In the genomic region with DNA sequence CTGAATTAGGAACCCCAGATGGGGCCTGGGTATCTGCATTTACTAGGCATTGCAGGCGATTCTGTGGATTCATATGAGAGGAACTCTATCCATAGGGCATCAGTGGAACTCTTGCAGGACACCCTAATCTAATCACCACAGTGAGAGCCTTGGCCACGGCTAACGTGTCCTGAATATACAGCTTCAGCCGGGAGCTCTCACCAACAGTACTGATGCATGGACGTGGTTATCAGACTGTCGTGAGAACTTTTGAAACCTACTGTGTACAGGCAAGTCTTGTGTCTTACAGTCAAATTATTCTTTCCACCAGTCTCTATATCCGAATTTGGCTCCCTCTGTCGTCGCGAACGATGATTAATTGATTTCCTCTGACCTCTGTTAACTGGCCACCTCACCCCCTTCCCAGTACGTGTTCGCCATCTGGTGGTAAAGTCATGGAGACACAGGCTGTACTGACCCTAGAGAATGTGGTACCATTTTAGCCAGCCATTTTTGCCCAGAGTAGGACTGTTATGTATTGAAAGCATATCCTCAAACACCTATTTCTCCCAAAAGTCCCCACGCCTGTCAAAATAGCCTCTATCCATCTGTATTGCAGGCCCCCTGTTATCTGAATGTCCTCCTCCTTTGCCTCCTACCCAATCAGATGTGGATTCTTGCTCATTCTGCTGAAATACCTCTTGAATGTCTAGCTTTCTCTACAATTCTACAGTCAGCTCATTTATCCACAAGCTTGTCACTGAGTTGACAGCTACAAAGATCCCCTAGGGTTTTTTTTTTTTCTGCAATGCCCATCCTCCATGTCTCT, we compare ENCODE assay signal across 8 cellular contexts. TPM values are rescaled to one million over a fixed set of nuclear protein-coding genes. Genes with fewer than 3 reads are reported as not detected.
DNase-seq lines count a peak whose midpoint lies in the region; ATAC-seq, FAIRE-seq and TF ChIP-seq lines count a peak whose summit lies in the region.

No MANE protein-coding gene starts in this region.

- intact Hi-C loops in mucosa of descending colon (cut with DNase I, micrococcal nuclease) (loop anchor here (2.0 to 5.0 kb wide), 3 partner anchors 99 to 219 kb away; no protein-coding TSS in a partner anchor), aorta (cut with DNase I) (loop anchor here (1.0 to 5.0 kb wide), 4 partner anchors 100 to 219 kb away; no protein-coding TSS in a partner anchor)

- H3K4me1 ChIP-seq in mucosa of descending colon (ENCODE audit: low read depth) = no peaks in the 10 kb centered on the region
- no peaks in the 10 kb centered on the region for H3K4me1 ChIP-seq in aorta (ENCODE audit: control insufficient read depth in 1 of 2, insufficient read depth in 2 of 2, low read length in 2 of 2)

- DNase-seq in GM06990 (ENCODE audit: extremely low read depth, insufficient read length) (no peak), HEK293T (ENCODE audit: extremely low spot score) (peak; percentile 63), NAMALWA (ENCODE audit: low spot score) (peak; percentile 78), SW 1271 (lab: John Stamatoyannopoulos, UW) (peak; percentile 26 to 65), epithelial cell of proximal tubule (ENCODE audit: low read depth) (no peak), mucosa of descending colon (peak in 1 of 3 donors; percentile 62), aorta (peak in 1 of 2 donors; percentile 69)

- 10 to 12% methylated on average over 14 of the region's 14 CpGs for WGBS in aorta, 2 donors

- POLR2A ChIA-PET in HEK293T (lab: Yijun Ruan, JAX) = no interaction called here

- H3K27ac ChIP-seq in aorta (ENCODE audit: low read depth in 1 of 2, low read length in 2 of 2) = no peak overlapping the region

- no peak overlapping the region for H3K4me3 ChIP-seq in GM06990 (replicated peaks; ENCODE audit: low read depth, low read length)
- H3K4me3 ChIP-seq in epithelial cell of proximal tubule (ENCODE audit: low read depth, low read length) = no peak overlapping the region
- no peak overlapping the region for H3K4me3 ChIP-seq in mucosa of descending colon
- H3K4me3 ChIP-seq in aorta (ENCODE audit: low read length in 2 of 2) = no peak overlapping the region

- H3K36me3 ChIP-seq in GM06990 (ENCODE audit: control insufficient read depth, insufficient read depth, low read length) (no peaks in the 10 kb centered on the region), mucosa of descending colon (ENCODE audit: low read depth) (no peaks in the 10 kb centered on the region), aorta (ENCODE audit: control insufficient read depth in 1 of 2, insufficient read depth in 2 of 2, low read length in 1 of 2) (no peaks in the 10 kb centered on the region)

- H3K27me3 ChIP-seq in GM06990 (replicated peaks; ENCODE audit: control insufficient read depth, insufficient read depth, low read length) = peaks cover 2% of the 10 kb centered on the region
- H3K27me3 ChIP-seq in aorta (ENCODE audit: control insufficient read depth in 1 of 2, insufficient read depth in 2 of 2, low read length in 1 of 2) = no peaks in the 10 kb centered on the region

- TF ChIP-seq CTCF in GM06990 (IDR thresholded peaks at IDR 0.05; ENCODE audit: insufficient read depth, low read length, poor library complexity, severe bottlenecking) (peak; percentile 82), epithelial cell of proximal tubule (conservative IDR thresholded peaks at IDR 0.05; ENCODE audit: low read depth, low read length) (peak; percentile 94), mucosa of descending colon (IDR thresholded peaks at IDR 0.05) (peak; percentile 55)

- FAIRE-seq in A204.1 (lab: Jason Lieb, UNC) = peak; percentile 89

- no peaks in the 10 kb centered on the region for H3K9me3 ChIP-seq in mucosa of descending colon
- no peaks in the 10 kb centered on the region for H3K9me3 ChIP-seq in aorta (ENCODE audit: control insufficient read depth, low read length)

- CTCF ChIA-PET in HEK293T (lab: Yijun Ruan, JAX) = interaction anchor here (0.7 to 3.1 kb wide), 5 partner anchors 12 to 218 kb away, joined by 3 to 27 read pairs (median 5); no protein-coding TSS in a partner anchor

- ATAC-seq in mucosa of descending colon (peak; percentile 93), aorta (ENCODE audit: low FRiP score) (peak; percentile 92)

TF ChIP-seq in HEK293T, 16 proteins besides CTCF, POLR2A, EP300 and RAD21:
- no peak for TF ChIP-seq ZNF384 (IDR thresholded peaks at IDR 0.05)
- TF ChIP-seq ELF4 (IDR thresholded peaks at IDR 0.05) = no peak
- no peak for TF ChIP-seq ARNT (IDR thresholded peaks at IDR 0.05)
- peak; percentile 93 for TF ChIP-seq PKNOX1 (IDR thresholded peaks at IDR 0.05)
- TF ChIP-seq FOXA1 (IDR thresholded peaks at IDR 0.05) = no peak

RNA-seq across cellular contexts. Expression of gene GLDN, which starts 39.7 kb away (rescaled TPM):
- not detected in 2 replicates for total RNA-seq in epithelial cell of proximal tubule
- total RNA-seq in mucosa of descending colon = 10 to 100 TPM in 1 of 3 donors, 1 to 10 TPM in 2; 3.5 to 10.0 (median 5.3) TPM
- 10 to 100 TPM; 23.0 to 49.2 TPM for total RNA-seq in aorta
- polyA plus RNA-seq in aorta = 1 to 10 TPM; 3.0 to 8.8 TPM

RNA-seq across cellular contexts. Expression of gene CYP19A1, which starts 42.8 kb away (rescaled TPM):
- total RNA-seq in epithelial cell of proximal tubule (not detected in 2 replicates), mucosa of descending colon (under 1 TPM; 0.06 to 0.63 (median 0.23) TPM), aorta (1 to 10 TPM; 3.2 to 4.5 TPM)
- polyA plus RNA-seq in aorta = 1 to 10 TPM in 1 of 2 donors, under 1 TPM in 1; 0.77 to 4.8 TPM

Comparison
In these comparisons a context has a peak if more than half of its experiments do, and no peak if none do; other contexts are left out.
1. DNase-seq: peak in HEK293T (single experiment), NAMALWA (single experiment) and SW 1271 (2 of 2); none in GM06990 (single experiment) and epithelial cell of proximal tubule (single experiment).
2. Peak in every context shown above with its lines, with median percentiles within 50 percentile points of each other: CTCF ChIP-seq.